Comparison of ENCODE assay signal across 21 cellular contexts in the genomic region with DNA sequence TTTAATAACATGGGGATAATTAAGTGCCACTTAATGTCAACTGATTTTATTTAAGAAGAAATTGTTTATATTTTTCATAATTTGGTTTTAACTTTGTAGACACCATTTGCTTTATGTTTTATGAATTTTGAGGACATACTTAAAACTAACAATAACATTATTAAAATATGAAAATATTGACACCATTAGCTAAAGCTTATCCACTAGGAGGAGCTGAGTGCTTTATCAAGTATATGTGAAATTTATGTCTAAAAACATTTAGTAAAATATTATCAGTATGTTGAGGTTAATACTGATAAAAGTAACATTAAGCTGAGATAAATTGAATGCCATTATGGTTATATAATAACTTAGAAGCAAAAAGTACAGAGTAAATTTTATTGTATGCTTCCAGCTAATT.
"Had no signal": no experiment of that assay in that cellular context is flagged by ENCODE, and none has a peak within 500 bp of the region (broad histone marks: within the 10 kb centered on the region; RNA-seq: fewer than 3 reads in every experiment).

No MANE protein-coding gene starts in this region.

- H3K36me3 Mint-ChIP-seq: activated naive CD8-positive, alpha-beta T cell; naive B cell; neural progenitor cell had no signal

- H3K4me3 ChIP-seq: gastroesophageal sphincter, heart right ventricle, neural progenitor cell, pancreas, sigmoid colon, spleen, upper lobe of right lung had no signal

- H3K4me1 Mint-ChIP-seq: activated CD4-positive, alpha-beta T cell treated with anti-CD3 and anti-CD28 coated beads for 36 hours; naive B cell; neural progenitor cell had no signal

- H3K4me2 ChIP-seq: neural progenitor cell had no signal

- H3K27me3 ChIP-seq: gastroesophageal sphincter, heart right ventricle, neural progenitor cell, pancreas, sigmoid colon, spleen, upper lobe of right lung had no signal

- H3K27me3 Mint-ChIP-seq: activated CD4-positive, alpha-beta T cell treated with anti-CD3 and anti-CD28 coated beads for 36 hours; activated naive CD8-positive, alpha-beta T cell; brain; naive B cell; stimulated activated naive CD8-positive, alpha-beta T cell treated with anti-CD3 and anti-CD28 coated beads, Interleukin-15, Interleukin-2, amounts not matched to agents 100 ng/mL and 50 ng/mL, for 24 hours had no signal

- H3K4me1 ChIP-seq: gastroesophageal sphincter, heart right ventricle, neural progenitor cell, pancreas, sigmoid colon, spleen, upper lobe of right lung had no signal

- H3K9me3 ChIP-seq: gastroesophageal sphincter, pancreas, sigmoid colon, upper lobe of right lung had no signal

- H2AFZ ChIP-seq: neural progenitor cell had no signal

- H3K27ac ChIP-seq: gastroesophageal sphincter, heart right ventricle, neural progenitor cell, pancreas, sigmoid colon, spleen, upper lobe of right lung, WERI-Rb-1 had no signal

- ATAC-seq: activated CD4-positive, alpha-beta T cell treated with anti-CD3 and anti-CD28 coated beads for 36 hours; activated CD8-positive, alpha-beta T cell treated with anti-CD3 and anti-CD28 coated beads, Interleukin-2, amount 10 ng/mL, durations not matched to agents 7 days and 5 days; gastroesophageal sphincter; heart right ventricle; pancreas; upper lobe of right lung had no signal

- H3K36me3 ChIP-seq: gastroesophageal sphincter, heart right ventricle, pancreas, sigmoid colon, spleen, upper lobe of right lung, WERI-Rb-1 had no signal

- H3K9ac ChIP-seq: neural progenitor cell had no signal

- H3K27ac Mint-ChIP-seq: activated CD4-positive, alpha-beta T cell treated with anti-CD3 and anti-CD28 coated beads for 36 hours; activated CD8-positive, alpha-beta T cell treated with anti-CD3 and anti-CD28 coated beads, Interleukin-2, amount 10 ng/mL, durations not matched to agents 7 days and 5 days; activated naive CD8-positive, alpha-beta T cell; brain; naive B cell; neural progenitor cell; stimulated activated naive CD8-positive, alpha-beta T cell treated with anti-CD3 and anti-CD28 coated beads, Interleukin-15, Interleukin-2, amounts not matched to agents 100 ng/mL and 50 ng/mL, for 24 hours had no signal

- H3K4me3 Mint-ChIP-seq: activated CD4-positive, alpha-beta T cell treated with anti-CD3 and anti-CD28 coated beads for 36 hours; activated CD8-positive, alpha-beta T cell treated with anti-CD3 and anti-CD28 coated beads, Interleukin-2, amount 10 ng/mL, durations not matched to agents 7 days and 5 days; activated naive CD8-positive, alpha-beta T cell; brain; naive B cell; neural progenitor cell; stimulated activated naive CD8-positive, alpha-beta T cell treated with anti-CD3 and anti-CD28 coated beads, Interleukin-15, Interleukin-2, amounts not matched to agents 100 ng/mL and 50 ng/mL, for 24 hours had no signal

- DNase-seq: activated CD4-positive, alpha-beta T cell treated with anti-CD3 and anti-CD28 coated beads for 36 hours; activated CD8-positive, alpha-beta memory T cell treated with anti-CD3 and anti-CD28 coated beads, Interleukin-2, amount 50 U/mL, for 4 hours; activated CD8-positive, alpha-beta T cell treated with anti-CD3 and anti-CD28 coated beads, Interleukin-2, amount 10 ng/mL, durations not matched to agents 7 days and 5 days; activated gamma-delta T cell treated with Interleukin-2 at 50 U/mL for 16 hours; amygdala; central memory CD4-positive, alpha-beta T cell; cortex of kidney; effector CD4-positive, alpha-beta T cell; heart right ventricle; mammary epithelial cell; naive B cell; pancreas; sigmoid colon; spleen; upper lobe of right lung; WERI-Rb-1 had no signal
